In the genomic region with DNA sequence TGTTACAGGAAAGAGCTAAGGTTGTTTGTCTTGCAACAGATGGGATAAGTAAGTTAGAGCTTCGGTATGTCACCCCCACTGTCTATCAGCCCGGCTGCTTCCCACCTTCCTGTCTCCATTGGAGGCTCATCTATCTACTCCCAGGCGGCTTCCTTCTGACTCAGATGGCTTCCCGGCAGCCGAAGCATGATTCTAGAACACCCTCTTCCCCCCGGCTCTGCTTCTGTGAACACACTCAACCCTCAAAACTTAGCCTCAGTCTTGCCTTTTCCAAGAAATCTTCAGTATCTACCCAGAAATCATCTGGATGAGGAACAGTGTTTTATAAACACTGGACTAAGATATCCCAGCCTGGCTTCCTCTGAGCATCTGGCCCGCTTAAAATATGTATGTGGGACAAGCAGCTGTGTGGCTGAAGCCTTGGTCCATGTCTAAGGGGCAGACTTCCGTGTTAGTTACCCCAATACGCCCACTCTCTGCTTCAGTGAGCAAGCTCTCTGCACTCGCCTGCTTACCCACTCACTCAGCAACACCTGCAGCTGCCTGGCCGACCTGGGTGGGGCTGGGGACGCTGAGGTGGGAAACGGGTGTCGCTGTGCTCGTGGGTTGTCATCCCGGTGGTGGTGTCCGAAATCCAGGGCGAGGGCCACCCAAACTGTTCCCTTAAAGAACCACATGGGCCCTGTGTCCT, we compare ENCODE assay signal across 8 cellular contexts. TPM values are rescaled to one million over a fixed set of nuclear protein-coding genes. Genes with fewer than 3 reads are reported as not detected.
DNase-seq lines count a peak whose midpoint lies in the region; ATAC-seq and TF ChIP-seq lines count a peak whose summit lies in the region.

No MANE protein-coding gene starts in this region.

- H3K27me3 ChIP-seq in duodenal mucosa (ENCODE audit: control insufficient read depth in 1 of 2, insufficient read depth in 2 of 2, low read length in 2 of 2) = no peaks in the 10 kb centered on the region
- H3K27me3 ChIP-seq in naive thymus-derived CD4-positive, alpha-beta T cell (ENCODE audit: control insufficient read depth in 2 of 2, insufficient read depth in 2 of 2, low read length in 2 of 2) = no peaks in the 10 kb centered on the region

- TF ChIP-seq CTCF in Calu3 (IDR thresholded peaks at IDR 0.05; ENCODE audit: unreplicated experiment) = no peak

- H3K4me1 Mint-ChIP-seq in Calu3 (ENCODE audit: low read depth, unreplicated experiment) = peaks cover 25% of the 10 kb centered on the region
- peaks cover 0 to 20% (median 0%) of the 10 kb centered on the region in 7 donors for H3K4me1 Mint-ChIP-seq in naive thymus-derived CD4-positive, alpha-beta T cell

- H3K4me3 Mint-ChIP-seq in Calu3 (ENCODE audit: low read depth, unreplicated experiment) = no peak overlapping the region
- peak overlapping the region in 1 of 10 donors; percentile 24 for H3K4me3 Mint-ChIP-seq in naive thymus-derived CD4-positive, alpha-beta T cell

- DNase-seq in Calu3 = no peak
- DNase-seq in LHCN-M2 (ENCODE audit: low read depth) = peak; percentile 79
- no peak for DNase-seq in naive thymus-derived CD4-positive, alpha-beta T cell
- no peak for DNase-seq in mucosa of gallbladder (ENCODE audit: low spot score)
- DNase-seq in ACHN = no peak
- DNase-seq in NCI-H526 treated with DMSO at 0.1 percent for 48 hours (lab: John Stamatoyannopoulos, UW) = no peak
- DNase-seq in NOMO-1 treated with DMSO at 0.1 percent for 48 hours (lab: John Stamatoyannopoulos, UW; ENCODE audit: unreplicated experiment) = no peak

- no peak overlapping the region for H3K9ac ChIP-seq in duodenal mucosa (ENCODE audit: low read depth in 1 of 2, low read length in 2 of 2)

- no peaks in the 10 kb centered on the region for H3K9me3 Mint-ChIP-seq in Calu3 (ENCODE audit: low read depth, unreplicated experiment)
- no peaks in the 10 kb centered on the region for H3K9me3 Mint-ChIP-seq in naive thymus-derived CD4-positive, alpha-beta T cell

- BruUV-seq in Calu3 (replicated peaks; lab: Mats Ljungman, UMichigan) = no TSS peak

- peaks cover 8 to 25% of the 10 kb centered on the region in 2 donors for H3K4me1 ChIP-seq in duodenal mucosa (ENCODE audit: control insufficient read depth in 1 of 2, insufficient read depth in 2 of 2, low read length in 2 of 2)
- H3K4me1 ChIP-seq in naive thymus-derived CD4-positive, alpha-beta T cell (ENCODE audit: control insufficient read depth in 2 of 2, insufficient read depth in 2 of 2, low read length in 2 of 2) = no peaks in the 10 kb centered on the region

- intact Hi-C loops in Calu3 (cut with micrococcal nuclease; ENCODE audit: unreplicated experiment) = no loop called here
- intact Hi-C loops in naive thymus-derived CD4-positive, alpha-beta T cell (cut with micrococcal nuclease) = no loop called here

- CTCF ChIA-PET in Calu3 (lab: Charles Lee) = interaction anchor here (1.1 kb wide), 1 partner anchor 14 kb away, joined by 3 read pairs; no protein-coding TSS in a partner anchor
- CTCF ChIA-PET in naive thymus-derived CD4-positive, alpha-beta T cell (lab: Charles Lee) = no interaction called here

- H3K36me3 Mint-ChIP-seq in Calu3 (ENCODE audit: insufficient read depth, unreplicated experiment) = peaks cover 10% of the 10 kb centered on the region
- peaks cover 0 to 17% (median 9%) of the 10 kb centered on the region in 5 donors for H3K36me3 Mint-ChIP-seq in naive thymus-derived CD4-positive, alpha-beta T cell

- no peaks in the 10 kb centered on the region for H3K36me3 ChIP-seq in duodenal mucosa (ENCODE audit: control insufficient read depth in 1 of 2, insufficient read depth in 2 of 2, low read length in 2 of 2)
- H3K36me3 ChIP-seq in naive thymus-derived CD4-positive, alpha-beta T cell (ENCODE audit: control insufficient read depth in 2 of 3, insufficient read depth in 3 of 3, low read length in 3 of 3) = no peaks in the 10 kb centered on the region

- H3K4me3 ChIP-seq in duodenal mucosa (ENCODE audit: low read depth in 1 of 2, low read length in 2 of 2) = no peak overlapping the region
- H3K4me3 ChIP-seq in naive thymus-derived CD4-positive, alpha-beta T cell (ENCODE audit: low read length) = no peak overlapping the region

- in situ Hi-C loops in ACHN (cut with HindIII; ENCODE audit: low pct_ligation_motif_present, low pct_unique_long_range_greater_than_20kb, low sequenced_read_pairs) = no loop called here

- peak overlapping the region; percentile 32 for H3K27ac ChIP-seq in duodenal mucosa (ENCODE audit: low read depth, low read length)
- H3K27ac ChIP-seq in naive thymus-derived CD4-positive, alpha-beta T cell (ENCODE audit: low read depth, low read length) = no peak overlapping the region

- no peaks in the 10 kb centered on the region for H3K27me3 Mint-ChIP-seq in Calu3 (ENCODE audit: unreplicated experiment)
- H3K27me3 Mint-ChIP-seq in naive thymus-derived CD4-positive, alpha-beta T cell = peaks cover 0 to 5% (median 0%) of the 10 kb centered on the region in 5 donors

- POLR2A ChIA-PET in naive thymus-derived CD4-positive, alpha-beta T cell (lab: Charles Lee) = no interaction called here

- H3K9me3 ChIP-seq in duodenal mucosa (ENCODE audit: control insufficient read depth in 1 of 2, low read length in 2 of 2) = no peaks in the 10 kb centered on the region
- no peaks in the 10 kb centered on the region for H3K9me3 ChIP-seq in naive thymus-derived CD4-positive, alpha-beta T cell (ENCODE audit: control insufficient read depth in 2 of 3, low read length in 3 of 3)

- peak; percentile 47 for ATAC-seq in naive thymus-derived CD4-positive, alpha-beta T cell

- peak overlapping the region; percentile 69 for H3K27ac Mint-ChIP-seq in Calu3 (ENCODE audit: unreplicated experiment)
- peak overlapping the region in 1 of 9 donors; percentile 26 for H3K27ac Mint-ChIP-seq in naive thymus-derived CD4-positive, alpha-beta T cell

RNA-seq across cellular contexts. Expression of a gene that starts 12.0 kb away (rescaled TPM):
- total RNA-seq in Calu3 (2022) (1.4 and 1.8 TPM in 2 replicates), LHCN-M2 (2014; rRNA removed) (0.40 and 0.77 TPM in 2 replicates), mucosa of gallbladder (10.4 TPM)
- polyA plus RNA-seq in LHCN-M2 (2012) = 0.95 TPM
- total RNA-seq in naive thymus-derived CD4-positive, alpha-beta T cell = 1 to 10 TPM; 1.5 to 9.6 (median 3.8) TPM
- polyA plus RNA-seq in naive thymus-derived CD4-positive, alpha-beta T cell = 1 to 10 TPM in 1 of 2 donors, under 1 TPM in 1; 0.36 to 1.5 TPM
